Comparison of ENCODE assay signal across 16 cellular contexts in the genomic region with DNA sequence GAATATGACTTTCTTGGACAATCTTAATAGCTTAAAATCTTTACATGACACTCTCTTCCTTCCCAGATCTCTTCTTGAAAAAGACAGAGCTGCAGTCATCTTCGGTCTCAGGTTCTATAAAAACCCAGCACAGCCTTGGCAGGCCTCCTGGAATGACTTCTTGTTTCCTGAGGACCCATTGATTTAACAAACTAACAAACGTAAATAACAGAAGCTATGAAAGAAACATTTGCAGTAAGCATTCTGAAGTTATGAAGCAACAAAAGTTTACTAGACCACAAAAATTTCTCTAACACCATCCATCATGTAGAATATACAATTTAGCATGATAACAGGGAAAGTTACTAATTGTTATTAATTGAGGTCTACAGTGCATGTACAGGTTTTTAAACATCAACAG.
DNase-seq lines count a peak whose midpoint lies in the region; ATAC-seq, FAIRE-seq and TF ChIP-seq lines count a peak whose summit lies in the region.
"Had no signal": no experiment of that assay in that cellular context is flagged by ENCODE, and none has a peak within 500 bp of the region (broad histone marks: within the 10 kb centered on the region; RNA-seq: fewer than 3 reads in every experiment).

No MANE protein-coding gene starts in this region.

- WGBS in IMR-90 (ENCODE audit: extremely low coverage in 2 of 2, insufficient read length in 1 of 2), 2 experiments, result no CpG with 5 or more reads among the region's 2 CpGs

- 0 out of 2 replicates have a peak overlapping the region, but pooled peaks have one; percentile 35 for H3K56ac ChIP-seq in IMR-90 (ENCODE audit: extremely low read depth, insufficient read depth, low read length)

- no peak overlapping the region for H3K18ac ChIP-seq in IMR-90 (ENCODE audit: low read depth, low read length)

- no peak for TF ChIP-seq RAD21 in IMR-90 (IDR thresholded peaks at IDR 0.05; ENCODE audit: low read length)

- no peak overlapping the region for H3K4ac ChIP-seq in IMR-90 (ENCODE audit: low read depth, low read length)

- peaks cover 6% of the 10 kb centered on the region; the same call in 1 of the 2 replicates for H3K36me3 ChIP-seq in IMR-90 (ENCODE audit: control insufficient read depth, insufficient read depth, low read length)
- no peaks in the 10 kb centered on the region for H3K36me3 ChIP-seq in endothelial cell of umbilical vein (ENCODE audit: control insufficient read depth in 2 of 2, extremely low read depth in 1 of 2, insufficient read depth in 2 of 2, low read length in 2 of 2)
- H3K36me3 ChIP-seq in muscle layer of duodenum (ENCODE audit: control insufficient read depth in 1 of 2, insufficient read depth in 2 of 2, low read length in 2 of 2), result no peaks in the 10 kb centered on the region

- in situ Hi-C loops in IMR-90 (cut with MboI; ENCODE audit: low sequenced_read_pairs), result loop anchor here (10.0 kb wide), 1 partner anchor 186 kb away; no protein-coding TSS in a partner anchor
- in situ Hi-C loops in KBM-7 (cut with MboI; ENCODE audit: low pct_unique_long_range_greater_than_20kb, low sequenced_read_pairs), result no loop called here

- H2BK5ac ChIP-seq in IMR-90 (ENCODE audit: low read depth, low read length, poor library complexity, severe bottlenecking), result peak overlapping the region; percentile 93

- H2AFZ ChIP-seq in IMR-90 (replicated peaks; ENCODE audit: low read length, poor library complexity) (no peak overlapping the region), endothelial cell of umbilical vein (ENCODE audit: low read depth, low read length) (no peak overlapping the region)

- H3K27ac ChIP-seq in IMR-90 (ENCODE audit: insufficient read depth, low read length), result peak overlapping the region; percentile 97; the same call in 1 of the 2 replicates
- H3K27ac ChIP-seq in endothelial cell of umbilical vein (ENCODE audit: insufficient read depth, low read depth, low read length), result no peak overlapping the region
- H3K27ac ChIP-seq in muscle layer of duodenum (ENCODE audit: low read length), result no peak overlapping the region

- POLR2A ChIA-PET in IMR-90 (lab: Charles Lee; ENCODE audit: unreplicated experiment) (interaction anchor here (0.7 kb wide), 1 partner anchor 63 kb away, joined by 3 read pairs; a partner anchor contains a TSS), endothelial cell of umbilical vein (lab: Charles Lee) (no interaction called here)

- ATAC-seq in IMR-90 (ENCODE audit: low read depth), result peak; percentile 48

- H4K91ac ChIP-seq in IMR-90 (ENCODE audit: insufficient read depth, low read depth, low read length), result no peak overlapping the region

- CTCF ChIA-PET in IMR-90 (lab: Yijun Ruan, JAX) (interaction anchor here (0.7 kb wide), 1 partner anchor 375 kb away, joined by 3 read pairs; no protein-coding TSS in a partner anchor), endothelial cell of umbilical vein (lab: Charles Lee) (interaction anchor here (1.1 to 1.9 kb wide), 3 partner anchors 18 to 195 kb away, joined by 4 to 5 read pairs (median 4); a partner anchor contains a TSS)

- BruUV-seq in IMR-90 (replicated peaks; lab: Mats Ljungman, UMichigan) (no TSS peak), endothelial cell of umbilical vein (replicated peaks; lab: Mats Ljungman, UMichigan) (no TSS peak)

- H3K4me2 ChIP-seq in IMR-90 (ENCODE audit: low read depth, low read length), result peak overlapping the region; percentile 94; the same call in 1 of the 2 replicates
- H3K4me2 ChIP-seq in endothelial cell of umbilical vein (ENCODE audit: insufficient read depth, low read length), result peak overlapping the region; percentile 96

- no peak overlapping the region for H2BK20ac ChIP-seq in IMR-90 (ENCODE audit: low read depth, low read length)

- H3K9me1 ChIP-seq in IMR-90 (ENCODE audit: insufficient read depth, low read length), result peaks cover 15% of the 10 kb centered on the region
- no peaks in the 10 kb centered on the region for H3K9me1 ChIP-seq in endothelial cell of umbilical vein (replicated peaks; ENCODE audit: control insufficient read depth, extremely low read depth, insufficient read depth, low read length)

- H4K5ac ChIP-seq in IMR-90 (ENCODE audit: low read depth, low read length), result no peak overlapping the region

- no peak overlapping the region; a peak in 1 of 4 replicates for H4K8ac ChIP-seq in IMR-90 (ENCODE audit: low read depth in 2 of 2, low read length in 2 of 2)

- H2AK9ac ChIP-seq in IMR-90 (replicated peaks; ENCODE audit: low read depth, low read length, poor library complexity), result no peak overlapping the region

- H2BK120ac ChIP-seq in IMR-90 (ENCODE audit: low read depth, low read length), result no peak overlapping the region; the same call in 1 of the 2 replicates

- H3K27me3 ChIP-seq in IMR-90 (ENCODE audit: control insufficient read depth, insufficient read depth, low read length) (no peaks in the 10 kb centered on the region), endothelial cell of umbilical vein (ENCODE audit: control insufficient read depth in 2 of 2, insufficient read depth in 2 of 2, low read length in 2 of 2) (no peaks in the 10 kb centered on the region), muscle layer of duodenum (ENCODE audit: low read depth, low read length) (no peaks in the 10 kb centered on the region)

- H3K79me2 ChIP-seq in endothelial cell of umbilical vein (ENCODE audit: control insufficient read depth, insufficient read depth, low read length), result peaks cover 8% of the 10 kb centered on the region

- dilution Hi-C loops in IMR-90 (cut with HindIII; ENCODE audit: low sequenced_read_pairs, unreplicated experiment) (no loop called here), endothelial cell of umbilical vein (cut with MboI; ENCODE audit: extremely low pct_ligation_motif_present, low sequenced_read_pairs) (no loop called here)

- H3K9me3 ChIP-seq in IMR-90 (ENCODE audit: control insufficient read depth, insufficient read depth, low read length) (no peaks in the 10 kb centered on the region), endothelial cell of umbilical vein (replicated peaks; ENCODE audit: control insufficient read depth, insufficient read depth, low read length) (no peaks in the 10 kb centered on the region), muscle layer of duodenum (ENCODE audit: control insufficient read depth in 1 of 2, low read length in 2 of 2) (no peaks in the 10 kb centered on the region)

- DNase-seq in AG08395 (ENCODE audit: low spot score) (peak; percentile 56), IMR-90 (peak; percentile 85), endothelial cell of umbilical vein (ENCODE audit: low read depth, low spot score) (no peak), 8988T (no peak), KBM-7 (no peak), NCI-H1930 (lab: John Stamatoyannopoulos, UW) (no peak)
- no peak for DNase-seq in activated CD4-positive, CD25-positive, alpha-beta regulatory T cell (lab: John Stamatoyannopoulos, UW)
- DNase-seq: activated B cell treated with CpG ODN at 0.5 μM for 24 hours; activated CD8-positive, alpha-beta memory T cell treated with anti-CD3 and anti-CD28 coated beads, Interleukin-2, amount 50 U/mL, for 4 hours; activated naive CD4-positive, alpha-beta T cell; NCI-H82; SW 1271 had no signal

- no peak for FAIRE-seq in endothelial cell of umbilical vein (lab: Jason Lieb, UNC)
- FAIRE-seq: bronchial epithelial cell, D721Med, endometrium had no signal

- peaks cover 22 to 57% of the 10 kb centered on the region in 2 experiments for H3K79me1 ChIP-seq in IMR-90 (ENCODE audit: low read depth in 1 of 2, low read length in 2 of 2)

- H3K14ac ChIP-seq in IMR-90 (replicated peaks; ENCODE audit: low read depth, low read length), result no peak overlapping the region

- H3K9ac ChIP-seq in IMR-90 (ENCODE audit: low read depth, low read length) (peak overlapping the region; percentile 41; the same call in 1 of the 2 replicates), endothelial cell of umbilical vein (replicated peaks; ENCODE audit: extremely low read depth, insufficient read depth, low read length) (no peak overlapping the region)

- H3K4me3 ChIP-seq in IMR-90 (ENCODE audit: insufficient read depth, low read depth, low read length) (no peak overlapping the region), endothelial cell of umbilical vein (replicated peaks in 1 of 3; ENCODE audit: insufficient read depth in 1 of 3, low read depth in 1 of 3, low read length in 3 of 3) (no peak overlapping the region), muscle layer of duodenum (ENCODE audit: low read depth in 1 of 2, low read length in 2 of 2) (peak overlapping the region; percentile 4 to 65)

- H3K23ac ChIP-seq in IMR-90 (ENCODE audit: low read depth, low read length), result no peak overlapping the region

- TF ChIP-seq CTCF in IMR-90 (conservative IDR thresholded peaks at IDR 0.05; ENCODE audit: low read depth, low read length) (no peak), endothelial cell of umbilical vein (IDR thresholded peaks at IDR 0.05; ENCODE audit: extremely low read depth in 1 of 2, insufficient read depth in 1 of 2, low read depth in 1 of 2, low read length in 2 of 2) (no peak)

- no peak overlapping the region for H2BK15ac ChIP-seq in IMR-90 (ENCODE audit: low read depth, low read length)

- H2AK5ac ChIP-seq in IMR-90 (ENCODE audit: low read depth, low read length), result no peak overlapping the region

- TF ChIP-seq POLR2A in IMR-90 (IDR thresholded peaks at IDR 0.05; ENCODE audit: low read depth, low read length) (no peak), endothelial cell of umbilical vein (IDR thresholded peaks at IDR 0.05; ENCODE audit: low read depth, low read length) (no peak)

- H3K4me1 ChIP-seq in IMR-90 (ENCODE audit: control insufficient read depth, insufficient read depth, low read length) (peaks cover 12% of the 10 kb centered on the region), endothelial cell of umbilical vein (ENCODE audit: control insufficient read depth, extremely low read depth, insufficient read depth, low read length) (peaks cover 16% of the 10 kb centered on the region), muscle layer of duodenum (ENCODE audit: control insufficient read depth in 1 of 2, insufficient read depth in 2 of 2, low read length in 2 of 2) (peaks cover 7 to 18% of the 10 kb centered on the region in 2 donors)

- intact Hi-C loops in IMR-90 (cut with micrococcal nuclease), result loop anchor here (1.0 to 5.0 kb wide), 2 partner anchors 63 to 121 kb away; a partner anchor contains a TSS
- intact Hi-C loops in endothelial cell of umbilical vein (cut with micrococcal nuclease), result no loop called here

- H4K20me1 ChIP-seq in IMR-90 (ENCODE audit: insufficient read depth, low read length) (peaks cover 11% of the 10 kb centered on the region; the same call in 1 of the 2 replicates), endothelial cell of umbilical vein (replicated peaks; ENCODE audit: control insufficient read depth, extremely low read depth, insufficient read depth, low read length) (no peaks in the 10 kb centered on the region)

TF ChIP-seq in IMR-90, 13 proteins besides CTCF, POLR2A, EP300 and RAD21:
- TF ChIP-seq CEBPB (IDR thresholded peaks at IDR 0.05; ENCODE audit: low read depth, low read length), result peak; percentile 71
- TF ChIP-seq CHD1 (IDR thresholded peaks at IDR 0.05; ENCODE audit: low read depth, low read length), result no peak

TF ChIP-seq in endothelial cell of umbilical vein, 7 proteins besides CTCF, POLR2A, EP300 and RAD21 (continues in another document):
- no peak for TF ChIP-seq EZH2 (IDR thresholded peaks at IDR 0.05; ENCODE audit: borderline replicate concordance, low read depth, low read length, severe bottlenecking)
- no peak for TF ChIP-seq MYC (IDR thresholded peaks at IDR 0.05; ENCODE audit: low read depth, low read length)
- no peak for TF ChIP-seq JUN (IDR thresholded peaks at IDR 0.05; ENCODE audit: borderline replicate concordance, insufficient read depth, insufficient read length, low read depth)

Comparison
In these comparisons a context has a peak if more than half of its experiments do, and no peak if none do; other contexts are left out.
1. DNase-seq: peak in AG08395 (single experiment) and IMR-90 (single experiment); none in endothelial cell of umbilical vein (single experiment), 8988T (single experiment), KBM-7 (single experiment), NCI-H1930 (0 of 2) and activated CD4-positive, CD25-positive, alpha-beta regulatory T cell (0 of 4).
2. H3K4me3 ChIP-seq: peak in muscle layer of duodenum (2 of 2); none in IMR-90 (single experiment) and endothelial cell of umbilical vein (0 of 3).